In the genomic region with DNA sequence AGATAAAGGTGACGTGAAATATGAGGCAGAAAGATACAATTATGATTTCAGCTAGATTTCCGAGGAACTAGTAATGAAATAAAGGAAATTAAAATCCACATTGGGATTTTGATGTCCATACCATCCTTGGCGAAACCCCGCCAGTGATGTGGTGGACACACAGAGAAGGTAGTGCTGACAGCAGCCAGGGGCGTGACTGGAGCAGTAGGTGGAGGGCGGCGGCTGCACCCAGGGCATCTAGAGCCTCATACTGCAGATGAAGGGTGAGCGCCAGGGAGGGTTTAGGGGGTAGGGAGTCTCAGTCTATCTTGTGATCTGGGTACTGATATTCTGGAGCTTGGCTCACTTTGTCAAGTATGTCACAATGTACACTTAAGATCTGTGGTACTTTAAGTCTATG, we compare ENCODE assay signal across 8 cellular contexts.
"Had no signal": no experiment of that assay in that cellular context is flagged by ENCODE, and none has a peak within 500 bp of the region (broad histone marks: within the 10 kb centered on the region; RNA-seq: fewer than 3 reads in every experiment).

No MANE protein-coding gene starts in this region.

- ATAC-seq: GM23338, K562 had no signal

- DNase-seq: H9, HCEC 1CT, IMR-90 had no signal

- H3K4me1 Mint-ChIP-seq: GM23338, H9 had no signal

- FAIRE-seq: H1, H54, HTR-8/SVneo, K562 had no signal

- H3K27ac Mint-ChIP-seq: GM23338, H9 had no signal

- H3K4me2 ChIP-seq: GM23338 had no signal

- H3K4me3 Mint-ChIP-seq: GM23338, H9 had no signal

- H3K4me3 ChIP-seq: GM23338, K562 had no signal
